10 cellular contexts compared by ENCODE assay signal in the genomic region with DNA sequence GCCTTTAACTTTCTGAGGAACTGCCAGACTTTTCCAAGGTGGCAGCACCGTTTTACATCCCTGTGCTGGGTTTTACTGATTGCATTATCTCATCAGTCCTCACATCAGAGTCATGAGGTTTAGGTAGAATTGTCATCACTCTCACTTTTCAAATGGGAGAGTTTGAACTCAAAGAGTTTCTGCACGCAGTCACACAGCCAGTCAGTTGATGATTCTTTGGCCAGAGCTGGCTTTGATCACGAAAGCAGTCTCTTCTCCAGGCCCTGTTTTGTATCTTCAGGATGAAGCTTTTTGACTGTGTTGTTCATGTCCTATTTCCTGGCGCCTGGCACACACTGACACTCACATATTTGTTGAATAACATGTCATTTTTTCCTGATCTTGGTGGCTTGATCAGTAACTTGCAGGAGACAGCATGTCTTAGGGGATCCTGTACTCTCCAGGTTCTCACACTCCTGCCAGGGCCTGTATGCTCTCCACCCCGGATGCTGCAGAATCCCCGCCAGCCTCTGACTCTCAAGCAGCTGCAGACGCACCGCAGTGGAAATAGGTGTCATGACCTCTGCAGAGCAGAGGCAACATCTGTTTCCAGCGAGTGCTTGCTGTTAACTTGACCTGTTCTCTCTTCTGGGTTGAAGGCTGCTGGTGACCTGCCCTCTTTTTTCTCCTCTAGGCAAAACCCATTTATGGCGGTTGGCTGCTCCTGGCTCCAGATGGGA. TPM values are rescaled to one million over a fixed set of nuclear protein-coding genes. Genes with fewer than 3 reads are reported as not detected.
DNase-seq lines count a peak whose midpoint lies in the region; ATAC-seq and TF ChIP-seq lines count a peak whose summit lies in the region.
"Had no signal": no experiment of that assay in that cellular context is flagged by ENCODE, and none has a peak within 500 bp of the region (broad histone marks: within the 10 kb centered on the region; RNA-seq: fewer than 3 reads in every experiment).

No MANE protein-coding gene starts in this region.

- H3K36me3 Mint-ChIP-seq in memory B cell: peaks cover 37% of the 10 kb centered on the region

- H3K27ac Mint-ChIP-seq in stimulated activated naive CD8-positive, alpha-beta T cell treated with anti-CD3 and anti-CD28 coated beads, Interleukin-15, amount 100 ng/mL, for 72 hours: no peak overlapping the region
- peak overlapping the region; percentile 53 for H3K27ac Mint-ChIP-seq in memory B cell

- H3K4me3 Mint-ChIP-seq in stimulated activated naive CD8-positive, alpha-beta T cell treated with anti-CD3 and anti-CD28 coated beads, Interleukin-15, amount 100 ng/mL, for 72 hours: no peak overlapping the region
- no peak overlapping the region for H3K4me3 Mint-ChIP-seq in memory B cell

- H3K4me1 Mint-ChIP-seq in stimulated activated naive CD8-positive, alpha-beta T cell treated with anti-CD3 and anti-CD28 coated beads, Interleukin-15, amount 100 ng/mL, for 72 hours: peaks cover 71% of the 10 kb centered on the region
- peaks cover 30% of the 10 kb centered on the region for H3K4me1 Mint-ChIP-seq in memory B cell

- ATAC-seq in stimulated activated naive CD8-positive, alpha-beta T cell treated with anti-CD3 and anti-CD28 coated beads, Interleukin-15, amount 100 ng/mL, for 72 hours: peak; percentile 45
- no peak for ATAC-seq in stimulated activated naive CD8-positive, alpha-beta T cell treated with anti-CD3 and anti-CD28 coated beads, Interleukin-15, Interleukin-2, amounts not matched to agents 100 U/mL and 50 U/mL, for 24 hours
- ATAC-seq in memory B cell (ENCODE audit: low read depth) (no peak), GM21515 (IDR thresholded peaks at IDR 0.05; ENCODE audit: unreplicated experiment) (no peak)

- peak overlapping the region in 1 of 2 donors; percentile 68 for H3K27ac ChIP-seq in coronary artery

- H3K27me3 Mint-ChIP-seq in stimulated activated naive CD8-positive, alpha-beta T cell treated with anti-CD3 and anti-CD28 coated beads, Interleukin-15, amount 100 ng/mL, for 72 hours: no peaks in the 10 kb centered on the region
- no peaks in the 10 kb centered on the region for H3K27me3 Mint-ChIP-seq in memory B cell

- no peak for TF ChIP-seq CTCF in coronary artery (IDR thresholded peaks at IDR 0.05)

- no peak for DNase-seq in stimulated activated naive CD8-positive, alpha-beta T cell treated with anti-CD3 and anti-CD28 coated beads, Interleukin-15, amount 100 ng/mL, for 72 hours
- DNase-seq in stimulated activated naive CD8-positive, alpha-beta T cell treated with anti-CD3 and anti-CD28 coated beads, Interleukin-15, Interleukin-2, amounts not matched to agents 100 U/mL and 50 U/mL, for 24 hours: no peak
- no peak for DNase-seq in coronary artery (ENCODE audit: low spot score)
- no peak for DNase-seq in memory B cell (ENCODE audit: low spot score in 2 of 2)
- no peak for DNase-seq in ureter (ENCODE audit: low spot score)
- no peak for DNase-seq in NCI-H345 treated with DMSO at 0.1 percent for 48 hours (lab: John Stamatoyannopoulos, UW; ENCODE audit: unreplicated experiment)
- DNase-seq in SW480 (ENCODE audit: low spot score): no peak
- DNase-seq: H7; stimulated activated CD4-positive, alpha-beta T cell treated with anti-CD3 and anti-CD28 coated beads, Interleukin-12 subunit alpha, Interleukin-12 subunit beta, amount 100 ng/mL, for 4 hours had no signal

- H3K9me3 Mint-ChIP-seq in stimulated activated naive CD8-positive, alpha-beta T cell treated with anti-CD3 and anti-CD28 coated beads, Interleukin-15, amount 100 ng/mL, for 72 hours: peaks cover 6 to 9% of the 10 kb centered on the region in 2 donors
- H3K9me3 Mint-ChIP-seq in memory B cell: peaks cover 2% of the 10 kb centered on the region

- H3K4me3 ChIP-seq in coronary artery: peak overlapping the region; percentile 15

RNA-seq across cellular contexts. Expression of a gene that starts 32.9 kb away (rescaled TPM):
- total RNA-seq in ureter: 423 TPM
